In genomic region chr15:29115093-29115991, GRCh38 we compare ENCODE assay signal across 9 cellular contexts.
DNase-seq lines count a peak whose midpoint lies in the region; ATAC-seq lines count a peak whose summit lies in the region.
"Had no signal": no experiment of that assay in that cellular context is flagged by ENCODE, and none has a peak within 500 bp of the region (broad histone marks: within the 10 kb centered on the region; RNA-seq: fewer than 3 reads in every experiment).

No MANE protein-coding gene starts in this region.

- 7% methylated on average over 46 of the region's 46 CpGs for WGBS in ectodermal cell, 2 experiments

- peaks cover 0 to 4% (median 0%) of the 10 kb centered on the region in 11 donors for H3K9me3 Mint-ChIP-seq in naive thymus-derived CD4-positive, alpha-beta T cell

- H3K36me3 Mint-ChIP-seq in naive thymus-derived CD4-positive, alpha-beta T cell = no peaks in the 10 kb centered on the region

- H3K4me3 ChIP-seq in ACC112 (ENCODE audit: low read depth, low read length) = peak overlapping the region; percentile 49
- H3K4me3 ChIP-seq in ectodermal cell (ENCODE audit: insufficient read depth, low read depth, low read length) = peak overlapping the region; percentile 28
- H3K4me3 ChIP-seq in naive thymus-derived CD4-positive, alpha-beta T cell (ENCODE audit: low read length) = no peak overlapping the region

- H3K27me3 ChIP-seq in ACC112 (ENCODE audit: insufficient read depth, low read length) = no peaks in the 10 kb centered on the region; the same call in 1 of the 2 replicates
- no peaks in the 10 kb centered on the region for H3K27me3 ChIP-seq in ectodermal cell (ENCODE audit: control insufficient read depth, insufficient read depth, low read length, poor library complexity, severe bottlenecking)
- no peaks in the 10 kb centered on the region for H3K27me3 ChIP-seq in naive thymus-derived CD4-positive, alpha-beta T cell (ENCODE audit: control insufficient read depth in 2 of 2, insufficient read depth in 2 of 2, low read length in 2 of 2)

- H3K79me2 ChIP-seq in ACC112 (ENCODE audit: control insufficient read depth, insufficient read depth, low read length, unreplicated experiment) = no peaks in the 10 kb centered on the region

- peaks cover 0 to 8% (median 0%) of the 10 kb centered on the region in 5 donors for H3K27me3 Mint-ChIP-seq in naive thymus-derived CD4-positive, alpha-beta T cell

- no peak overlapping the region for H2AFZ ChIP-seq in ACC112 (ENCODE audit: low read length, unreplicated experiment)

- POLR2A ChIA-PET in naive thymus-derived CD4-positive, alpha-beta T cell (lab: Charles Lee) = no interaction called here

- intact Hi-C loops in naive thymus-derived CD4-positive, alpha-beta T cell (cut with micrococcal nuclease) = no loop called here

- no peaks in the 10 kb centered on the region for H3K4me1 ChIP-seq in ACC112 (ENCODE audit: control insufficient read depth, insufficient read depth, low read length, unreplicated experiment)
- peaks cover 17% of the 10 kb centered on the region for H3K4me1 ChIP-seq in ectodermal cell (ENCODE audit: control insufficient read depth, insufficient read depth, low read length)
- peaks cover 0 to 6% of the 10 kb centered on the region in 2 donors for H3K4me1 ChIP-seq in naive thymus-derived CD4-positive, alpha-beta T cell (ENCODE audit: control insufficient read depth in 2 of 2, insufficient read depth in 2 of 2, low read length in 2 of 2)

- peaks cover 3 to 22% (median 12%) of the 10 kb centered on the region in 7 donors for H3K4me1 Mint-ChIP-seq in naive thymus-derived CD4-positive, alpha-beta T cell

- H3K27ac ChIP-seq in ACC112 (ENCODE audit: low read depth, low read length) (no peak overlapping the region), ectodermal cell (ENCODE audit: insufficient read depth, low read depth, low read length, poor library complexity, severe bottlenecking) (peak overlapping the region; percentile 18)
- no peak overlapping the region for H3K27ac ChIP-seq in naive thymus-derived CD4-positive, alpha-beta T cell (ENCODE audit: low read depth, low read length)
- H3K27ac ChIP-seq: neutrophil had no signal

- DNase-seq in HuH-7.5 (ENCODE audit: low spot score) (peak; percentile 53), NOMO-1 treated with DMSO at 0.1 percent for 48 hours (lab: John Stamatoyannopoulos, UW; ENCODE audit: unreplicated experiment) (no peak), epidermal melanocyte (ENCODE audit: insufficient read length, low spot score) (no peak), CD1c-positive myeloid dendritic cell (ENCODE audit: extremely low spot score) (no peak)
- DNase-seq in naive thymus-derived CD4-positive, alpha-beta T cell = peak in 1 of 9 donors; percentile 33

- CTCF ChIA-PET in naive thymus-derived CD4-positive, alpha-beta T cell (lab: Charles Lee) = interaction anchor here (1.2 kb wide), 1 partner anchor 13 kb away, joined by 3 read pairs; no protein-coding TSS in a partner anchor

- H3K36me3 ChIP-seq in ACC112 (ENCODE audit: insufficient read depth, low read length) (no peaks in the 10 kb centered on the region), ectodermal cell (ENCODE audit: control insufficient read depth, insufficient read depth, low read length) (no peaks in the 10 kb centered on the region)
- peaks cover 0 to 6% (median 0%) of the 10 kb centered on the region in 3 experiments for H3K36me3 ChIP-seq in naive thymus-derived CD4-positive, alpha-beta T cell (ENCODE audit: control insufficient read depth in 2 of 3, insufficient read depth in 3 of 3, low read length in 3 of 3)
- H3K36me3 ChIP-seq: neutrophil had no signal

- H3K27ac Mint-ChIP-seq in naive thymus-derived CD4-positive, alpha-beta T cell = peak overlapping the region in 8 of 9 donors; percentile 33 to 92 (median 61)

- no peaks in the 10 kb centered on the region for H3K9me3 ChIP-seq in ectodermal cell (ENCODE audit: control insufficient read depth, low read length)
- H3K9me3 ChIP-seq in naive thymus-derived CD4-positive, alpha-beta T cell (ENCODE audit: control insufficient read depth in 2 of 3, low read length in 3 of 3) = no peaks in the 10 kb centered on the region
- H3K9me3 ChIP-seq: neutrophil had no signal

- H3K4me3 Mint-ChIP-seq in naive thymus-derived CD4-positive, alpha-beta T cell = peak overlapping the region in 9 of 10 donors; percentile 45 to 85 (median 73)

- ATAC-seq in naive thymus-derived CD4-positive, alpha-beta T cell = peak; percentile 45
- no peak for ATAC-seq in GM18498 (IDR thresholded peaks at IDR 0.05; ENCODE audit: unreplicated experiment)
